1 cellular context compared by ENCODE assay signal in the genomic region with DNA sequence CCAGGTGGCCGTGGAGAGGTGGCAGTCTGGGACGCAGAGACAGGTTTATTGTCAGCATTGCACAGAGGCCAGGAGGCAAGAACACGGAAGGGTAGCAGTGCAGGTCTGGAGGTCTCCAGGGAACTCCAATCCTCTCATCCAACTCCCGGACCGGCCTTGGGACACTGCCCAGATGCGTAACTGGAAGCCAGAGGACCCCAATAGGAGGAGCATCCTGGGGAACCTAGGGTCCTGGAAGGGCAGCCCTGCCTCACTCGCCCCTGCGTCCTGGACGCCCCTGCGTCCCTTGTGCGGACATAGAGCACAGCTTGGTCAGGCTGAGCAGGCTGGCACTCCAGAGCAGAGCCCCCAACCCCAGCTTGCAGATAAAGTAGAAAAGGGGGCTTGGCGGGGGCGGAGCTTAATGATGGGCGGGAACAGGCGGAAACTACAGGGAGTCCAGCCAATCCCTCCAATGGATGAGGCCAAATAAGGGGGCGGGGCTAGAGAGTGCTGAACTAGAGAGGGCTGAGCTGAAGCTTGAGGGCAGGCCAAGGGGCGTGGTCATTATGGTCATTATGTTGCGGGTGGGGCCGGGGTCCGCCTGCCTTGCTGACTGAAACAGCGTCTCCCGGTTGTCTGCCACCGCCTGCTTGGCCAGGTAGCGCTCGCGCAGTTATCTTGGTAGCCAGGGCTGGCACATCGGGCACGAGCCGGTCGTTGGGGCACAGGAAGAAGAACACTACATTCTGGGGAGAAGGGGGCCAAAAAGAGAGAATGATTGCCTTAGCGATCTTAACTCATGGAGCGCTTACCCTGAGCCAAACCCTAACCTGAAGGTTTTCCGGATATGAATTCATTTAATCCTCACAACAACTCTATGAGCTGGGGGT.
TF ChIP-seq lines count a peak whose summit lies in the region.

No MANE protein-coding gene starts in this region.

TF ChIP-seq in H1, 55 proteins besides CTCF, POLR2A, EP300 and RAD21:
- TF ChIP-seq TCF12 (IDR thresholded peaks at IDR 0.05; ENCODE audit: low read depth, low read length) (no peak), TAF1 (IDR thresholded peaks at IDR 0.05; ENCODE audit: low read depth, low read length) (0 out of 2 replicates have a peak, but pooled peaks have one; percentile 26), RBBP5 (IDR thresholded peaks at IDR 0.05; ENCODE audit: borderline replicate concordance, low read depth, low read length) (peak; percentile 78; the same call in 1 of the 2 replicates), SRF (IDR thresholded peaks at IDR 0.05; ENCODE audit: low read depth, low read length) (peak; percentile 50; the same call in 1 of the 2 replicates), SP4 (IDR thresholded peaks at IDR 0.05; ENCODE audit: low read length) (peak; percentile 75), SP1 (IDR thresholded peaks at IDR 0.05; ENCODE audit: low read depth, low read length) (peak; percentile 58; the same call in 1 of the 2 replicates), FOSL1 (IDR thresholded peaks at IDR 0.05; ENCODE audit: insufficient read depth, low read depth, low read length) (no peak), ASH2L (IDR thresholded peaks at IDR 0.05; ENCODE audit: low read length) (peak; percentile 23)
- TF ChIP-seq, protein P1, sequence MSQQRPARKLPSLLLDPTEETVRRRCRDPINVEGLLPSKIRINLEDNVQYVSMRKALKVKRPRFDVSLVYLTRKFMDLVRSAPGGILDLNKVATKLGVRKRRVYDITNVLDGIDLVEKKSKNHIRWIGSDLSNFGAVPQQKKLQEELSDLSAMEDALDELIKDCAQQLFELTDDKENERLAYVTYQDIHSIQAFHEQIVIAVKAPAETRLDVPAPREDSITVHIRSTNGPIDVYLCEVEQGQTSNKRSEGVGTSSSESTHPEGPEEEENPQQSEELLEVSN (IDR thresholded peaks at IDR 0.05): peak; percentile 5; the same call in 1 of the 2 replicates
- TF ChIP-seq, protein P2, sequence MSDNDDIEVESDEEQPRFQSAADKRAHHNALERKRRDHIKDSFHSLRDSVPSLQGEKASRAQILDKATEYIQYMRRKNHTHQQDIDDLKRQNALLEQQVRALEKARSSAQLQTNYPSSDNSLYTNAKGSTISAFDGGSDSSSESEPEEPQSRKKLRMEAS (IDR thresholded peaks at IDR 0.05): no peak; the same call in 1 of the 2 replicates
TF ChIP-seq in H1: peak in this region for 7.
